8 cellular contexts compared by ENCODE assay signal in the genomic region with DNA sequence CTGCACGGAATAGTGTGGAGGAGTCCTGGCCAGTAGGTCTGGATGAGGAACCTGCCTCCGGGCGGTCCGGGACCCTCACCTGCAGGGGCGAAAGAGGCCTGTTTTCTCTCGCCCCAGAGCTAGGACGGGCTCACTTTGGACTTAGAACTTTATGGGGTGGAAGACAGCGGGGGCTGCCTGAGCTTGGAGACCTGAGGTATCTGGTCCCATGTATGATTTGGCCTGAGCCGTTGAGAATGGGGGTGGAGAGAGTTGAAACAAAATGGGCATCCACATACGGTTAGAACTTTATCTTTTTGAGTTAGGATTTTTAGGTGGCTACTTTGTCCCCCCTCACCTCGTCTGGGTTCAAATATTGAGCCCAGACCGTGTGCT. TPM values are rescaled to one million over a fixed set of nuclear protein-coding genes. Genes with fewer than 3 reads are reported as not detected.
DNase-seq lines count a peak whose midpoint lies in the region; ATAC-seq, FAIRE-seq and TF ChIP-seq lines count a peak whose summit lies in the region.

No MANE protein-coding gene starts in this region.

- no peak for DNase-seq in CD4-positive, alpha-beta T cell
- DNase-seq in GM19238 (ENCODE audit: insufficient read length, low spot score) (peak; percentile 50), kidney (no peak)
- no peak for DNase-seq in stimulated activated CD4-positive, alpha-beta T cell treated with anti-CD3 and anti-CD28 coated beads, Interleukin-4, amount 100 ng/mL, for 24 hours

- no peak for TF ChIP-seq CTCF in CD4-positive, alpha-beta T cell (IDR thresholded peaks at IDR 0.05)
- no peak for TF ChIP-seq CTCF in kidney (IDR thresholded peaks at IDR 0.05; ENCODE audit: borderline replicate concordance, extremely low read depth, insufficient read depth)

- no peaks in the 10 kb centered on the region for H3K9me3 ChIP-seq in CD4-positive, alpha-beta T cell (ENCODE audit: control insufficient read depth, low read length)
- no peaks in the 10 kb centered on the region for H3K9me3 ChIP-seq in kidney (ENCODE audit: control insufficient read depth in 1 of 2, low read length in 2 of 2)

- no peaks in the 10 kb centered on the region for H3K9me3 Mint-ChIP-seq in CD4-positive, alpha-beta T cell

- intact Hi-C loops in CD4-positive, alpha-beta T cell (cut with DNase I, micrococcal nuclease): loop anchor here (1.0 to 10.0 kb wide), 9 partner anchors 32 to 651 kb away; partner anchors contain the start of genes EGR1 (in 2 of the 2), HSPA9 (in 2 of the 2), KDM3B (in 2 of the 2) and CDC23 (in 1 of the 2)
- intact Hi-C loops in kidney (cut with DNase I): no loop called here

- peak overlapping the region; percentile 99 for H3K4me3 Mint-ChIP-seq in CD4-positive, alpha-beta T cell

- H3K4me1 ChIP-seq in kidney (ENCODE audit: control insufficient read depth in 1 of 2, insufficient read depth in 1 of 2, low read depth in 1 of 2, low read length in 2 of 2): peaks cover 19 to 30% of the 10 kb centered on the region in 2 donors

- H3K36me3 Mint-ChIP-seq in CD4-positive, alpha-beta T cell (ENCODE audit: low read depth): peaks cover 62% of the 10 kb centered on the region

- H3K27ac Mint-ChIP-seq in CD4-positive, alpha-beta T cell: peak overlapping the region; percentile 99

- H3K4me3 ChIP-seq in kidney (ENCODE audit: low read length in 2 of 2): peak overlapping the region; percentile 98

- no peak for FAIRE-seq in kidney (lab: Jason Lieb, UNC)

- ATAC-seq in CD4-positive, alpha-beta T cell (ENCODE audit: poor library complexity): peak; percentile 56
- ATAC-seq in HG03342 (IDR thresholded peaks at IDR 0.05; ENCODE audit: unreplicated experiment) (peak; percentile 42), GM21360 (IDR thresholded peaks at IDR 0.05; ENCODE audit: unreplicated experiment) (no peak)

- peak overlapping the region; percentile 99 for H3K27ac ChIP-seq in CD4-positive, alpha-beta T cell (ENCODE audit: low read depth, low read length)
- H3K27ac ChIP-seq in angular gyrus (ENCODE audit: low read depth, low read length) (peak overlapping the region; percentile 99), kidney (ENCODE audit: low read depth in 2 of 2, low read length in 2 of 2) (peak overlapping the region; percentile 99 to 100), temporal lobe (ENCODE audit: low read depth, low read length) (peak overlapping the region; percentile 94)

- POLR2A ChIA-PET in CD4-positive, alpha-beta T cell (lab: Charles Lee): interaction anchor here (0.7 to 4.3 kb wide), 26 partner anchors 9 to 1858 kb away, joined by 3 to 152 read pairs (median 6); partner anchors contain the start of genes ANKHD1, CDC23, CDC25C and EGR1

- H3K4me1 Mint-ChIP-seq in CD4-positive, alpha-beta T cell (ENCODE audit: low read depth): peaks cover 88% of the 10 kb centered on the region

- H3K27me3 ChIP-seq in CD4-positive, alpha-beta T cell (ENCODE audit: control insufficient read depth, insufficient read depth, low read length): no peaks in the 10 kb centered on the region

- peaks cover 0 to 4% of the 10 kb centered on the region in 2 donors for H3K36me3 ChIP-seq in kidney (ENCODE audit: control insufficient read depth in 1 of 2, insufficient read depth in 2 of 2, low read length in 2 of 2)

- no peaks in the 10 kb centered on the region for H3K27me3 Mint-ChIP-seq in CD4-positive, alpha-beta T cell

- CTCF ChIA-PET in CD4-positive, alpha-beta T cell (lab: Charles Lee): interaction anchor here (0.9 to 3.3 kb wide), 6 partner anchors 32 to 212 kb away, joined by 3 to 16 read pairs (median 6); partner anchors contain the start of genes CDC25C, EGR1, HSPA9 and KDM3B

- peak overlapping the region; percentile 99 to 100 for H3K9ac ChIP-seq in kidney (ENCODE audit: low read length in 2 of 2)

RNA-seq across cellular contexts. Expression of gene ETF1, which starts 0.7 kb away (rescaled TPM):
- 100 to 1,000 TPM; 178 to 187 TPM for total RNA-seq in CD4-positive, alpha-beta T cell
- total RNA-seq in kidney: 85.6 TPM
- 37.5 TPM for polyA plus RNA-seq in kidney (ENCODE audit: insufficient read depth, low read depth, low replicate concordance)
- total RNA-seq in temporal lobe: 44.7 TPM

RNA-seq across cellular contexts. Expression of gene HSPA9, which starts 31.5 kb away (rescaled TPM):
- total RNA-seq in CD4-positive, alpha-beta T cell: 100 to 1,000 TPM; 354 to 366 TPM
- total RNA-seq in kidney (192 TPM), temporal lobe (137 TPM)
- 331 TPM for polyA plus RNA-seq in kidney (ENCODE audit: insufficient read depth, low read depth, low replicate concordance)
